ENCODE assay signal across 1 cellular context in the genomic region with DNA sequence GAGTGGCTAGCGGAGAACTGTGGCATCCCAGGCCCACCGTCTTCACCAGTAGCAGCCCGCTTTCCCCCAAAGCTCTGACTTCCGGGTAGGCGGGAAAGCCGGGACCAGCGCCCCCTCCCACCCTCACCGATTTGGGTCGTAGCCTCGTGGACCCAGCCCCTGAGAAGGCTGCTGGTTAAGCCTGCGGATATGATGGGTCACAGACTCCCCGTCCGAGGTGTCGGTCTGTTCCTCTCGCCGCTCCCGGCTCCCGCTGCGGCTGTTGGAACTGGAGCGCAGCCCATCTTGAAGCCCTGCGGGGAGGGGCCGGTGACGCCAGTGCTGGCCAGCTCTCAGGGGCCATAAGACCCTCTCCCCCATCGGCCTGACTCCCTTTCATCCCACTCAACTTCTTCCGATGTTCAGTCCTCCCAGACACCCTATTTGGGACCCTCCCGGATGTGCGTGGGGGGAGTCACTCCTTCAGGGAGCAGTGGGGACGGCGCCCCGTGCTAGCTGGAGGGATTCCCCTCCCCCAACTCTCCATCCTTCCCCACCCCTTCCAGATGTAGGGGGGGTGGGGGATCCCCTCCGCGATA.
TF ChIP-seq lines count a peak whose summit lies in the region.

No MANE protein-coding gene starts in this region.

TF ChIP-seq in K562, 482 proteins besides CTCF, POLR2A, EP300 and RAD21 (continued from another document and continues in another):
- no peak for TF ChIP-seq ZNF134 (CRISPR knock-in tag; conservative IDR thresholded peaks at IDR 0.05)
- TF ChIP-seq RFX1 (IDR thresholded peaks at IDR 0.05): no peak
- TF ChIP-seq CBFA2T3 (IDR thresholded peaks at IDR 0.05): no peak
- TF ChIP-seq, protein P1, sequence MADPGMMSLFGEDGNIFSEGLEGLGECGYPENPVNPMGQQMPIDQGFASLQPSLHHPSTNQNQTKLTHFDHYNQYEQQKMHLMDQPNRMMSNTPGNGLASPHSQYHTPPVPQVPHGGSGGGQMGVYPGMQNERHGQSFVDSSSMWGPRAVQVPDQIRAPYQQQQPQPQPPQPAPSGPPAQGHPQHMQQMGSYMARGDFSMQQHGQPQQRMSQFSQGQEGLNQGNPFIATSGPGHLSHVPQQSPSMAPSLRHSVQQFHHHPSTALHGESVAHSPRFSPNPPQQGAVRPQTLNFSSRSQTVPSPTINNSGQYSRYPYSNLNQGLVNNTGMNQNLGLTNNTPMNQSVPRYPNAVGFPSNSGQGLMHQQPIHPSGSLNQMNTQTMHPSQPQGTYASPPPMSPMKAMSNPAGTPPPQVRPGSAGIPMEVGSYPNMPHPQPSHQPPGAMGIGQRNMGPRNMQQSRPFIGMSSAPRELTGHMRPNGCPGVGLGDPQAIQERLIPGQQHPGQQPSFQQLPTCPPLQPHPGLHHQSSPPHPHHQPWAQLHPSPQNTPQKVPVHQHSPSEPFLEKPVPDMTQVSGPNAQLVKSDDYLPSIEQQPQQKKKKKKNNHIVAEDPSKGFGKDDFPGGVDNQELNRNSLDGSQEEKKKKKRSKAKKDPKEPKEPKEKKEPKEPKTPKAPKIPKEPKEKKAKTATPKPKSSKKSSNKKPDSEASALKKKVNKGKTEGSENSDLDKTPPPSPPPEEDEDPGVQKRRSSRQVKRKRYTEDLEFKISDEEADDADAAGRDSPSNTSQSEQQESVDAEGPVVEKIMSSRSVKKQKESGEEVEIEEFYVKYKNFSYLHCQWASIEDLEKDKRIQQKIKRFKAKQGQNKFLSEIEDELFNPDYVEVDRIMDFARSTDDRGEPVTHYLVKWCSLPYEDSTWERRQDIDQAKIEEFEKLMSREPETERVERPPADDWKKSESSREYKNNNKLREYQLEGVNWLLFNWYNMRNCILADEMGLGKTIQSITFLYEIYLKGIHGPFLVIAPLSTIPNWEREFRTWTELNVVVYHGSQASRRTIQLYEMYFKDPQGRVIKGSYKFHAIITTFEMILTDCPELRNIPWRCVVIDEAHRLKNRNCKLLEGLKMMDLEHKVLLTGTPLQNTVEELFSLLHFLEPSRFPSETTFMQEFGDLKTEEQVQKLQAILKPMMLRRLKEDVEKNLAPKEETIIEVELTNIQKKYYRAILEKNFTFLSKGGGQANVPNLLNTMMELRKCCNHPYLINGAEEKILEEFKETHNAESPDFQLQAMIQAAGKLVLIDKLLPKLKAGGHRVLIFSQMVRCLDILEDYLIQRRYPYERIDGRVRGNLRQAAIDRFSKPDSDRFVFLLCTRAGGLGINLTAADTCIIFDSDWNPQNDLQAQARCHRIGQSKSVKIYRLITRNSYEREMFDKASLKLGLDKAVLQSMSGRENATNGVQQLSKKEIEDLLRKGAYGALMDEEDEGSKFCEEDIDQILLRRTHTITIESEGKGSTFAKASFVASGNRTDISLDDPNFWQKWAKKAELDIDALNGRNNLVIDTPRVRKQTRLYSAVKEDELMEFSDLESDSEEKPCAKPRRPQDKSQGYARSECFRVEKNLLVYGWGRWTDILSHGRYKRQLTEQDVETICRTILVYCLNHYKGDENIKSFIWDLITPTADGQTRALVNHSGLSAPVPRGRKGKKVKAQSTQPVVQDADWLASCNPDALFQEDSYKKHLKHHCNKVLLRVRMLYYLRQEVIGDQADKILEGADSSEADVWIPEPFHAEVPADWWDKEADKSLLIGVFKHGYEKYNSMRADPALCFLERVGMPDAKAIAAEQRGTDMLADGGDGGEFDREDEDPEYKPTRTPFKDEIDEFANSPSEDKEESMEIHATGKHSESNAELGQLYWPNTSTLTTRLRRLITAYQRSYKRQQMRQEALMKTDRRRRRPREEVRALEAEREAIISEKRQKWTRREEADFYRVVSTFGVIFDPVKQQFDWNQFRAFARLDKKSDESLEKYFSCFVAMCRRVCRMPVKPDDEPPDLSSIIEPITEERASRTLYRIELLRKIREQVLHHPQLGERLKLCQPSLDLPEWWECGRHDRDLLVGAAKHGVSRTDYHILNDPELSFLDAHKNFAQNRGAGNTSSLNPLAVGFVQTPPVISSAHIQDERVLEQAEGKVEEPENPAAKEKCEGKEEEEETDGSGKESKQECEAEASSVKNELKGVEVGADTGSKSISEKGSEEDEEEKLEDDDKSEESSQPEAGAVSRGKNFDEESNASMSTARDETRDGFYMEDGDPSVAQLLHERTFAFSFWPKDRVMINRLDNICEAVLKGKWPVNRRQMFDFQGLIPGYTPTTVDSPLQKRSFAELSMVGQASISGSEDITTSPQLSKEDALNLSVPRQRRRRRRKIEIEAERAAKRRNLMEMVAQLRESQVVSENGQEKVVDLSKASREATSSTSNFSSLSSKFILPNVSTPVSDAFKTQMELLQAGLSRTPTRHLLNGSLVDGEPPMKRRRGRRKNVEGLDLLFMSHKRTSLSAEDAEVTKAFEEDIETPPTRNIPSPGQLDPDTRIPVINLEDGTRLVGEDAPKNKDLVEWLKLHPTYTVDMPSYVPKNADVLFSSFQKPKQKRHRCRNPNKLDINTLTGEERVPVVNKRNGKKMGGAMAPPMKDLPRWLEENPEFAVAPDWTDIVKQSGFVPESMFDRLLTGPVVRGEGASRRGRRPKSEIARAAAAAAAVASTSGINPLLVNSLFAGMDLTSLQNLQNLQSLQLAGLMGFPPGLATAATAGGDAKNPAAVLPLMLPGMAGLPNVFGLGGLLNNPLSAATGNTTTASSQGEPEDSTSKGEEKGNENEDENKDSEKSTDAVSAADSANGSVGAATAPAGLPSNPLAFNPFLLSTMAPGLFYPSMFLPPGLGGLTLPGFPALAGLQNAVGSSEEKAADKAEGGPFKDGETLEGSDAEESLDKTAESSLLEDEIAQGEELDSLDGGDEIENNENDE (IDR thresholded peaks at IDR 0.05; ENCODE audit: low read depth, low read length): no peak
- no peak for TF ChIP-seq KAT8 (IDR thresholded peaks at IDR 0.05; ENCODE audit: low read depth)
- no peak for TF ChIP-seq POLR2AphosphoS2 (IDR thresholded peaks at IDR 0.05; ENCODE audit: low read length)
- no peak for TF ChIP-seq TEAD4 (IDR thresholded peaks at IDR 0.05; ENCODE audit: low read length)
- TF ChIP-seq TEAD4 (CRISPR knock-in tag; IDR thresholded peaks at IDR 0.05; ENCODE audit: borderline replicate concordance): no peak
- TF ChIP-seq ESRRB (CRISPR knock-in tag; IDR thresholded peaks at IDR 0.05; ENCODE audit: borderline replicate concordance): no peak
- no peak for TF ChIP-seq TOE1 (IDR thresholded peaks at IDR 0.05; ENCODE audit: borderline replicate concordance)
- 0 out of 2 replicates have a peak, but pooled peaks have one; percentile 23 for TF ChIP-seq TOE1 (CRISPR knock-in tag; IDR thresholded peaks at IDR 0.05; ENCODE audit: borderline replicate concordance, low read depth)
- no peak; a peak in 1 of 4 replicates for TF ChIP-seq MAZ (CRISPR knock-in tag; conservative IDR thresholded peaks at IDR 0.05 in 1 of 2, IDR thresholded peaks at IDR 0.05 in 1 of 2)
- TF ChIP-seq, protein P2, sequence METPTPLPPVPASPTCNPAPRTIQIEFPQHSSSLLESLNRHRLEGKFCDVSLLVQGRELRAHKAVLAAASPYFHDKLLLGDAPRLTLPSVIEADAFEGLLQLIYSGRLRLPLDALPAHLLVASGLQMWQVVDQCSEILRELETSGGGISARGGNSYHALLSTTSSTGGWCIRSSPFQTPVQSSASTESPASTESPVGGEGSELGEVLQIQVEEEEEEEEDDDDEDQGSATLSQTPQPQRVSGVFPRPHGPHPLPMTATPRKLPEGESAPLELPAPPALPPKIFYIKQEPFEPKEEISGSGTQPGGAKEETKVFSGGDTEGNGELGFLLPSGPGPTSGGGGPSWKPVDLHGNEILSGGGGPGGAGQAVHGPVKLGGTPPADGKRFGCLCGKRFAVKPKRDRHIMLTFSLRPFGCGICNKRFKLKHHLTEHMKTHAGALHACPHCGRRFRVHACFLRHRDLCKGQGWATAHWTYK (CRISPR knock-in tag; IDR thresholded peaks at IDR 0.05): peak; percentile 13; the same call in 1 of the 2 replicates
- TF ChIP-seq GTF2F1 (IDR thresholded peaks at IDR 0.05; ENCODE audit: low read depth, low read length): no peak
- TF ChIP-seq, protein P3, sequence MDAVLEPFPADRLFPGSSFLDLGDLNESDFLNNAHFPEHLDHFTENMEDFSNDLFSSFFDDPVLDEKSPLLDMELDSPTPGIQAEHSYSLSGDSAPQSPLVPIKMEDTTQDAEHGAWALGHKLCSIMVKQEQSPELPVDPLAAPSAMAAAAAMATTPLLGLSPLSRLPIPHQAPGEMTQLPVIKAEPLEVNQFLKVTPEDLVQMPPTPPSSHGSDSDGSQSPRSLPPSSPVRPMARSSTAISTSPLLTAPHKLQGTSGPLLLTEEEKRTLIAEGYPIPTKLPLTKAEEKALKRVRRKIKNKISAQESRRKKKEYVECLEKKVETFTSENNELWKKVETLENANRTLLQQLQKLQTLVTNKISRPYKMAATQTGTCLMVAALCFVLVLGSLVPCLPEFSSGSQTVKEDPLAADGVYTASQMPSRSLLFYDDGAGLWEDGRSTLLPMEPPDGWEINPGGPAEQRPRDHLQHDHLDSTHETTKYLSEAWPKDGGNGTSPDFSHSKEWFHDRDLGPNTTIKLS (IDR thresholded peaks at IDR 0.05; ENCODE audit: borderline replicate concordance, low read depth): no peak
- TF ChIP-seq MAFG (tag; conservative IDR thresholded peaks at IDR 0.05): no peak
- peak; percentile 50 for TF ChIP-seq MYNN (IDR thresholded peaks at IDR 0.05)
- TF ChIP-seq MYNN (CRISPR knock-in tag; IDR thresholded peaks at IDR 0.05): no peak
- TF ChIP-seq BCOR (IDR thresholded peaks at IDR 0.05): no peak; the same call in 1 of the 2 replicates
- no peak for TF ChIP-seq MED1 (CRISPR knock-in tag; IDR thresholded peaks at IDR 0.05; ENCODE audit: borderline replicate concordance)
- TF ChIP-seq ATF1 (CRISPR knock-in tag; IDR thresholded peaks at IDR 0.05): no peak
- TF ChIP-seq ATF1 (tag; IDR thresholded peaks at IDR 0.05): no peak
- 0 out of 2 replicates have a peak, but pooled peaks have one; percentile 22 for TF ChIP-seq ZBTB1 (CRISPR knock-in tag; IDR thresholded peaks at IDR 0.05; ENCODE audit: borderline replicate concordance, low read depth)
- no peak for TF ChIP-seq TAF9B (IDR thresholded peaks at IDR 0.05; ENCODE audit: partially characterized antibody)
- TF ChIP-seq NRF1 (conservative IDR thresholded peaks at IDR 0.05 in 1 of 2, IDR thresholded peaks at IDR 0.05 in 1 of 2): no peak; a peak in 1 of 4 replicates
- TF ChIP-seq, protein P4, sequence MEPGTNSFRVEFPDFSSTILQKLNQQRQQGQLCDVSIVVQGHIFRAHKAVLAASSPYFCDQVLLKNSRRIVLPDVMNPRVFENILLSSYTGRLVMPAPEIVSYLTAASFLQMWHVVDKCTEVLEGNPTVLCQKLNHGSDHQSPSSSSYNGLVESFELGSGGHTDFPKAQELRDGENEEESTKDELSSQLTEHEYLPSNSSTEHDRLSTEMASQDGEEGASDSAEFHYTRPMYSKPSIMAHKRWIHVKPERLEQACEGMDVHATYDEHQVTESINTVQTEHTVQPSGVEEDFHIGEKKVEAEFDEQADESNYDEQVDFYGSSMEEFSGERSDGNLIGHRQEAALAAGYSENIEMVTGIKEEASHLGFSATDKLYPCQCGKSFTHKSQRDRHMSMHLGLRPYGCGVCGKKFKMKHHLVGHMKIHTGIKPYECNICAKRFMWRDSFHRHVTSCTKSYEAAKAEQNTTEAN (CRISPR knock-in tag; IDR thresholded peaks at IDR 0.05): no peak
- TF ChIP-seq ATF7 (IDR thresholded peaks at IDR 0.05): no peak
- TF ChIP-seq NCOA2 (IDR thresholded peaks at IDR 0.05; ENCODE audit: partially characterized antibody in 2 of 2): no peak
- TF ChIP-seq BRD4 (IDR thresholded peaks at IDR 0.05): peak; percentile 85; the same call in 1 of the 2 replicates
- TF ChIP-seq ZNF785 (CRISPR knock-in tag; IDR thresholded peaks at IDR 0.05): no peak
- TF ChIP-seq KDM2B (CRISPR knock-in tag; IDR thresholded peaks at IDR 0.05): peak; percentile 46; the same call in 1 of the 2 replicates
- no peak for TF ChIP-seq CC2D1A (IDR thresholded peaks at IDR 0.05)
- TF ChIP-seq CBFB (CRISPR knock-in tag; IDR thresholded peaks at IDR 0.05): 0 out of 2 replicates have a peak, but pooled peaks have one; percentile 42
- TF ChIP-seq, protein P5, sequence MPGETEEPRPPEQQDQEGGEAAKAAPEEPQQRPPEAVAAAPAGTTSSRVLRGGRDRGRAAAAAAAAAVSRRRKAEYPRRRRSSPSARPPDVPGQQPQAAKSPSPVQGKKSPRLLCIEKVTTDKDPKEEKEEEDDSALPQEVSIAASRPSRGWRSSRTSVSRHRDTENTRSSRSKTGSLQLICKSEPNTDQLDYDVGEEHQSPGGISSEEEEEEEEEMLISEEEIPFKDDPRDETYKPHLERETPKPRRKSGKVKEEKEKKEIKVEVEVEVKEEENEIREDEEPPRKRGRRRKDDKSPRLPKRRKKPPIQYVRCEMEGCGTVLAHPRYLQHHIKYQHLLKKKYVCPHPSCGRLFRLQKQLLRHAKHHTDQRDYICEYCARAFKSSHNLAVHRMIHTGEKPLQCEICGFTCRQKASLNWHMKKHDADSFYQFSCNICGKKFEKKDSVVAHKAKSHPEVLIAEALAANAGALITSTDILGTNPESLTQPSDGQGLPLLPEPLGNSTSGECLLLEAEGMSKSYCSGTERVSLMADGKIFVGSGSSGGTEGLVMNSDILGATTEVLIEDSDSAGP (CRISPR knock-in tag; IDR thresholded peaks at IDR 0.05): no peak
- no peak for TF ChIP-seq POLR2H (tag; IDR thresholded peaks at IDR 0.05; ENCODE audit: low read depth)
- peak; percentile 35; the same call in 1 of the 2 replicates for TF ChIP-seq L3MBTL2 (IDR thresholded peaks at IDR 0.05)
- TF ChIP-seq HNRNPK (IDR thresholded peaks at IDR 0.05; ENCODE audit: low read depth, low read length, poor library complexity, severe bottlenecking): no peak
- TF ChIP-seq SNRNP70 (optimal IDR thresholded peaks at IDR 0.05; ENCODE audit: low read depth, low read length): no peak
- TF ChIP-seq SIN3A (IDR thresholded peaks at IDR 0.05; ENCODE audit: borderline replicate concordance in 2 of 2, control insufficient read depth in 1 of 2, low read depth in 2 of 2, low read length in 2 of 2): no peak; a peak in 1 of 4 replicates
- TF ChIP-seq SMARCB1 (IDR thresholded peaks at IDR 0.05; ENCODE audit: insufficient read length, low read depth): no peak
- TF ChIP-seq PURB (CRISPR knock-in tag; IDR thresholded peaks at IDR 0.05; ENCODE audit: low read depth): 0 out of 2 replicates have a peak, but pooled peaks have one; percentile 57
- TF ChIP-seq ZFPM2 (CRISPR knock-in tag; IDR thresholded peaks at IDR 0.05): no peak
- TF ChIP-seq NFRKB (IDR thresholded peaks at IDR 0.05; ENCODE audit: low read depth): no peak; the same call in 1 of the 2 replicates
- no peak for TF ChIP-seq U2AF1 (optimal IDR thresholded peaks at IDR 0.05; ENCODE audit: low read depth, low read length)
- no peak for TF ChIP-seq FOXK1 (CRISPR knock-in tag; IDR thresholded peaks at IDR 0.05; ENCODE audit: borderline replicate concordance)
- no peak for TF ChIP-seq JUN (IDR thresholded peaks at IDR 0.05; ENCODE audit: borderline replicate concordance, low read depth, low read length)
- no peak for TF ChIP-seq JUN (CRISPR knock-in tag; IDR thresholded peaks at IDR 0.05; ENCODE audit: borderline replicate concordance)
- no peak for TF ChIP-seq ZNF197 (CRISPR knock-in tag; IDR thresholded peaks at IDR 0.05; ENCODE audit: low read depth)
- 0 out of 2 replicates have a peak, but pooled peaks have one; percentile 4 for TF ChIP-seq KLF1 (tag; IDR thresholded peaks at IDR 0.05)
- no peak for TF ChIP-seq HNRNPH1 (optimal IDR thresholded peaks at IDR 0.05; ENCODE audit: low read depth, low read length)
- TF ChIP-seq SRSF9 (IDR thresholded peaks at IDR 0.05; ENCODE audit: borderline replicate concordance, low read depth, low read length): no peak
- TF ChIP-seq HMGN3 (IDR thresholded peaks at IDR 0.05; ENCODE audit: borderline replicate concordance, extremely low read depth, insufficient read length, low read depth, low read length): peak; percentile 49
- TF ChIP-seq HMG20A (CRISPR knock-in tag; conservative IDR thresholded peaks at IDR 0.05): no peak
- no peak for TF ChIP-seq IFI16 (CRISPR knock-in tag; IDR thresholded peaks at IDR 0.05)
- TF ChIP-seq ZNF586 (CRISPR knock-in tag; conservative IDR thresholded peaks at IDR 0.05): no peak
- TF ChIP-seq DMBX1 (CRISPR knock-in tag; IDR thresholded peaks at IDR 0.05; ENCODE audit: borderline replicate concordance): no peak
- TF ChIP-seq TRIM24 (IDR thresholded peaks at IDR 0.05): no peak
